Comparison of ENCODE assay signal across 15 cellular contexts in genomic region chr7:44595934-44596635, GRCh38. TPM values are rescaled to one million over a fixed set of nuclear protein-coding genes. Genes with fewer than 3 reads are reported as not detected.
DNase-seq lines count a peak whose midpoint lies in the region; ATAC-seq and TF ChIP-seq lines count a peak whose summit lies in the region.
"Had no signal": no experiment of that assay in that cellular context is flagged by ENCODE, and none has a peak within 500 bp of the region (broad histone marks: within the 10 kb centered on the region; RNA-seq: fewer than 3 reads in every experiment).

No MANE protein-coding gene starts in this region.

- no peak overlapping the region for H2AK5ac ChIP-seq in IMR-90 (ENCODE audit: low read depth, low read length)

- no peak overlapping the region for H4K8ac ChIP-seq in IMR-90 (ENCODE audit: low read depth in 2 of 2, low read length in 2 of 2)

- H3K9me3 ChIP-seq in IMR-90 (ENCODE audit: control insufficient read depth, insufficient read depth, low read length) = no peaks in the 10 kb centered on the region
- H3K9me3 ChIP-seq in SK-N-SH = no peaks in the 10 kb centered on the region
- no peaks in the 10 kb centered on the region for H3K9me3 ChIP-seq in cardiac muscle cell (ENCODE audit: low read depth)
- H3K9me3 ChIP-seq in psoas muscle = no peaks in the 10 kb centered on the region

- TF ChIP-seq RAD21 in IMR-90 (IDR thresholded peaks at IDR 0.05; ENCODE audit: low read length) = no peak
- TF ChIP-seq RAD21 in SK-N-SH (IDR thresholded peaks at IDR 0.05; ENCODE audit: low read length) = no peak

- DNase-seq in IMR-90 (peak; percentile 16), SK-N-SH (no peak), cardiac muscle cell (ENCODE audit: low read depth in 1 of 2, low spot score in 1 of 2) (peak; percentile 17 to 76), psoas muscle (no peak)
- DNase-seq in activated CD4-positive, CD25-positive, alpha-beta regulatory T cell (lab: John Stamatoyannopoulos, UW) = no peak
- DNase-seq: activated CD4-positive, alpha-beta T cell treated with anti-CD3 and anti-CD28 coated beads for 48 hours; effector CD4-positive, alpha-beta T cell; H9; NCI-H2171 had no signal

- no peaks in the 10 kb centered on the region for H3K79me1 ChIP-seq in IMR-90 (ENCODE audit: low read depth in 1 of 2, low read length in 2 of 2)

- H3K9ac ChIP-seq in IMR-90 (ENCODE audit: low read depth, low read length) = no peak overlapping the region
- no peak overlapping the region for H3K9ac ChIP-seq in SK-N-SH

- no peak overlapping the region for H4K5ac ChIP-seq in IMR-90 (ENCODE audit: low read depth, low read length)

- H3K4me2 ChIP-seq in IMR-90 (ENCODE audit: low read depth, low read length) = no peak overlapping the region
- no peak overlapping the region for H3K4me2 ChIP-seq in SK-N-SH

- H3K27ac ChIP-seq in IMR-90 (ENCODE audit: insufficient read depth, low read length) (no peak overlapping the region), SK-N-SH (ENCODE audit: low read depth in 2 of 2, low read length in 1 of 2) (no peak overlapping the region), cardiac muscle cell (peak overlapping the region; percentile 62), psoas muscle (peak overlapping the region; percentile 72)
- H3K27ac ChIP-seq: HL-60, skin epidermis had no signal

- no peak overlapping the region for H2AK9ac ChIP-seq in IMR-90 (replicated peaks; ENCODE audit: low read depth, low read length, poor library complexity)

- no peaks in the 10 kb centered on the region for H3K9me1 ChIP-seq in IMR-90 (ENCODE audit: insufficient read depth, low read length)

- TF ChIP-seq CTCF in IMR-90 (conservative IDR thresholded peaks at IDR 0.05; ENCODE audit: low read depth, low read length) (no peak), SK-N-SH (IDR thresholded peaks at IDR 0.05) (no peak), cardiac muscle cell (IDR thresholded peaks at IDR 0.05; ENCODE audit: low read depth, low read length) (no peak), psoas muscle (IDR thresholded peaks at IDR 0.05) (no peak)

- H3K4me3 ChIP-seq in IMR-90 (ENCODE audit: insufficient read depth, low read depth, low read length) (no peak overlapping the region), SK-N-SH (ENCODE audit: low read depth in 2 of 2, low read length in 1 of 2) (no peak overlapping the region), cardiac muscle cell (no peak overlapping the region), psoas muscle (no peak overlapping the region)
- H3K4me3 ChIP-seq: skin epidermis had no signal

- no peaks in the 10 kb centered on the region for H3K9me2 ChIP-seq in SK-N-SH

- no peak overlapping the region for H3K56ac ChIP-seq in IMR-90 (ENCODE audit: extremely low read depth, insufficient read depth, low read length)

- H4K20me1 ChIP-seq in IMR-90 (ENCODE audit: insufficient read depth, low read length) = no peaks in the 10 kb centered on the region
- no peaks in the 10 kb centered on the region for H4K20me1 ChIP-seq in SK-N-SH (ENCODE audit: insufficient read depth)

- intact Hi-C loops in IMR-90 (cut with micrococcal nuclease) (no loop called here), psoas muscle (cut with DNase I) (loop anchor here in 1 of 2 donors (10.0 kb wide), 1 partner anchor 159 kb away; no protein-coding TSS in a partner anchor)

- H3K4me1 ChIP-seq in IMR-90 (ENCODE audit: control insufficient read depth, insufficient read depth, low read length) (0 out of 2 replicates have a peak, but pooled peaks cover 2% of the 10 kb centered on the region), SK-N-SH (ENCODE audit: control insufficient read depth in 1 of 2, insufficient read depth in 2 of 2, low read depth in 1 of 2, low read length in 1 of 2) (no peaks in the 10 kb centered on the region), cardiac muscle cell (ENCODE audit: low read depth) (peaks cover 7% of the 10 kb centered on the region), psoas muscle (peaks cover 5% of the 10 kb centered on the region)

- H3K27me3 ChIP-seq in IMR-90 (ENCODE audit: control insufficient read depth, insufficient read depth, low read length) = peaks cover 1% of the 10 kb centered on the region
- H3K27me3 ChIP-seq in SK-N-SH (ENCODE audit: insufficient read depth) = no peaks in the 10 kb centered on the region
- no peaks in the 10 kb centered on the region for H3K27me3 ChIP-seq in cardiac muscle cell
- no peaks in the 10 kb centered on the region for H3K27me3 ChIP-seq in psoas muscle (ENCODE audit: insufficient read depth in 3 of 3, low read length in 2 of 3)

- ATAC-seq in IMR-90 (ENCODE audit: low read depth) (no peak), psoas muscle (peak; percentile 85 to 96 (median 92)), HG02610 (IDR thresholded peaks at IDR 0.05; ENCODE audit: unreplicated experiment) (no peak), HG03354 (IDR thresholded peaks at IDR 0.05; ENCODE audit: poor library complexity, severe bottlenecking, unreplicated experiment) (no peak)
- ATAC-seq: natural killer cell treated with Interleukin-12 subunit alpha and Interleukin-12 subunit beta and Interleukin-15 and Interleukin-18, amount 100 ng/mL, for 72 hours had no signal

- no CpG with 5 or more reads among the region's 5 CpGs for WGBS in IMR-90 (ENCODE audit: extremely low coverage in 2 of 2, insufficient read length in 1 of 2), 2 experiments
- 73% methylated on average over 5 of the region's 5 CpGs for WGBS in SK-N-SH (ENCODE audit: low lambda C conversion rate)
- WGBS in psoas muscle, 3 donors = 67 to 70% (median 67%) methylated on average over 5 of the region's 5 CpGs

- no peaks in the 10 kb centered on the region for H3F3A ChIP-seq in SK-N-SH (replicated peaks; ENCODE audit: insufficient read depth)

- CTCF ChIA-PET in IMR-90 (lab: Yijun Ruan, JAX) (no interaction called here), SK-N-SH (lab: Yijun Ruan, JAX) (interaction anchor here (1.1 to 1.5 kb wide), 2 partner anchors 10 to 390 kb away, joined by 3 read pairs; no protein-coding TSS in a partner anchor)

- H3K23ac ChIP-seq in IMR-90 (ENCODE audit: low read depth, low read length) = no peak overlapping the region

- H2BK20ac ChIP-seq in IMR-90 (ENCODE audit: low read depth, low read length) = no peak overlapping the region

- H4K91ac ChIP-seq in IMR-90 (ENCODE audit: insufficient read depth, low read depth, low read length) = no peak overlapping the region

- H2AFZ ChIP-seq in IMR-90 (replicated peaks; ENCODE audit: low read length, poor library complexity) (peak overlapping the region; percentile 47), SK-N-SH (ENCODE audit: low read depth) (peak overlapping the region; percentile 36; the same call in 1 of the 2 replicates)

- H3K18ac ChIP-seq in IMR-90 (ENCODE audit: low read depth, low read length) = no peak overlapping the region

- dilution Hi-C loops in IMR-90 (cut with HindIII; ENCODE audit: low sequenced_read_pairs, unreplicated experiment) = no loop called here

- POLR2A ChIA-PET in IMR-90 (lab: Charles Lee; ENCODE audit: unreplicated experiment) = no interaction called here
- POLR2A ChIA-PET in SK-N-SH (lab: Yijun Ruan, JAX) = no interaction called here

- no TSS peak for BruUV-seq in IMR-90 (replicated peaks; lab: Mats Ljungman, UMichigan)

- no peaks in the 10 kb centered on the region for H3K79me2 ChIP-seq in SK-N-SH (ENCODE audit: insufficient read depth)

- no peak overlapping the region for H3K14ac ChIP-seq in IMR-90 (replicated peaks; ENCODE audit: low read depth, low read length)

- H3K4ac ChIP-seq in IMR-90 (ENCODE audit: low read depth, low read length) = no peak overlapping the region

- no peak for TF ChIP-seq EP300 in SK-N-SH (IDR thresholded peaks at IDR 0.05; ENCODE audit: borderline replicate concordance in 1 of 2, low read depth in 1 of 2, low read length in 1 of 2)

- no peak overlapping the region for H2BK120ac ChIP-seq in IMR-90 (ENCODE audit: low read depth, low read length)

- no peak overlapping the region for H2BK5ac ChIP-seq in IMR-90 (ENCODE audit: low read depth, low read length, poor library complexity, severe bottlenecking)

- in situ Hi-C loops in IMR-90 (cut with MboI; ENCODE audit: low sequenced_read_pairs) = loop anchor here (10.0 kb wide), 2 partner anchors 249 to 539 kb away; partner anchors contain the start of gene H2AZ2

- no peak for TF ChIP-seq POLR2A in IMR-90 (IDR thresholded peaks at IDR 0.05; ENCODE audit: low read depth, low read length)

- no peaks in the 10 kb centered on the region for H3K36me3 ChIP-seq in IMR-90 (ENCODE audit: control insufficient read depth, insufficient read depth, low read length)
- no peaks in the 10 kb centered on the region for H3K36me3 ChIP-seq in SK-N-SH (replicated peaks in 1 of 2; ENCODE audit: control insufficient read depth in 1 of 2, insufficient read depth in 2 of 2, low read length in 1 of 2)
- H3K36me3 ChIP-seq in cardiac muscle cell = no peaks in the 10 kb centered on the region
- no peaks in the 10 kb centered on the region for H3K36me3 ChIP-seq in psoas muscle (ENCODE audit: insufficient read depth in 1 of 2, low read depth in 1 of 2)

- H2BK15ac ChIP-seq in IMR-90 (ENCODE audit: low read depth, low read length) = no peak overlapping the region

RNA-seq across cellular contexts. Expression of gene OGDH, which starts 10.3 kb away (rescaled TPM):
- total RNA-seq in IMR-90 (2012; rRNA removed) (52.8 and 56.5 TPM in 2 replicates), cardiac muscle cell (110 and 111 TPM in 2 replicates), psoas muscle (100 to 1,000 TPM; 252 to 500 (median 326) TPM)
- polyA plus RNA-seq in IMR-90 (2012; rRNA removed) (47.4 and 47.5 TPM in 2 replicates), SK-N-SH (2012; rRNA removed) (58.2 and 69.4 TPM in 2 replicates), cardiac muscle cell (71.9 and 80.0 TPM in 2 replicates), psoas muscle (100 to 1,000 TPM; 176 to 181 (median 179) TPM)
- polyA plus RNA-seq in IMR-90 (2012; cell fraction: cytosol; rRNA removed) = 34.5 and 44.6 TPM in 2 replicates
- 38.0 and 54.5 TPM in 2 replicates for polyA plus RNA-seq in IMR-90 (2012; cell fraction: nucleus; rRNA removed; ENCODE audit: low replicate concordance)
- polyA plus RNA-seq in SK-N-SH (2012; cell fraction: cytosol; rRNA removed) = 35.2 and 49.5 TPM in 2 replicates
- 71.1 and 78.7 TPM in 2 replicates for polyA plus RNA-seq in SK-N-SH (2012; cell fraction: nucleus; rRNA removed)

RNA-seq across cellular contexts. Expression of gene TMED4, which starts 14.1 kb away (rescaled TPM):
- total RNA-seq in IMR-90 (2012; rRNA removed) (68.0 and 92.7 TPM in 2 replicates), cardiac muscle cell (318 and 319 TPM in 2 replicates), psoas muscle (10 to 100 TPM; 43.1 to 64.4 (median 46.0) TPM)
- polyA plus RNA-seq in IMR-90 (2012; rRNA removed) (57.3 and 58.6 TPM in 2 replicates), SK-N-SH (2012; rRNA removed) (145 and 192 TPM in 2 replicates), cardiac muscle cell (124 and 144 TPM in 2 replicates), psoas muscle (10 to 100 TPM; 29.8 to 49.0 (median 35.3) TPM)
- 44.5 and 118 TPM in 2 replicates for polyA plus RNA-seq in IMR-90 (2012; cell fraction: cytosol; rRNA removed)
- polyA plus RNA-seq in IMR-90 (2012; cell fraction: nucleus; rRNA removed; ENCODE audit: low replicate concordance) = 104 and 122 TPM in 2 replicates
- 101 and 126 TPM in 2 replicates for polyA plus RNA-seq in SK-N-SH (2012; cell fraction: cytosol; rRNA removed)
- polyA plus RNA-seq in SK-N-SH (2012; cell fraction: nucleus; rRNA removed) = 144 and 182 TPM in 2 replicates

RNA-seq across cellular contexts. Expression of gene DDX56, which starts 22.4 kb away (rescaled TPM):
- total RNA-seq in IMR-90 (2012; rRNA removed) (56.9 and 67.7 TPM in 2 replicates), cardiac muscle cell (52.3 and 65.2 TPM in 2 replicates), psoas muscle (10 to 100 TPM; 44.0 to 72.1 (median 53.7) TPM)
- polyA plus RNA-seq in IMR-90 (2012; rRNA removed) (58.2 and 59.4 TPM in 2 replicates), SK-N-SH (2012; rRNA removed) (97.1 and 126 TPM in 2 replicates), cardiac muscle cell (62.1 and 78.1 TPM in 2 replicates), psoas muscle (10 to 100 TPM; 38.1 to 85.8 (median 67.8) TPM)
- 30.4 and 32.4 TPM in 2 replicates for polyA plus RNA-seq in IMR-90 (2012; cell fraction: cytosol; rRNA removed)
- polyA plus RNA-seq in IMR-90 (2012; cell fraction: nucleus; rRNA removed; ENCODE audit: low replicate concordance) = 167 and 209 TPM in 2 replicates
- 44.8 and 68.5 TPM in 2 replicates for polyA plus RNA-seq in SK-N-SH (2012; cell fraction: cytosol; rRNA removed)
- 227 and 338 TPM in 2 replicates for polyA plus RNA-seq in SK-N-SH (2012; cell fraction: nucleus; rRNA removed)

RNA-seq across cellular contexts. Expression of gene NPC1L1, which starts 55.0 kb away (rescaled TPM):
- not detected in 2 replicates for total RNA-seq in IMR-90 (2012; rRNA removed)
- polyA plus RNA-seq in IMR-90 (2012; rRNA removed) = 0.03 and 0.07 TPM in 2 replicates
- 0.08 TPM in 1 of 2 replicates, not detected in the other for polyA plus RNA-seq in IMR-90 (2012; cell fraction: cytosol; rRNA removed)
- polyA plus RNA-seq in IMR-90 (2012; cell fraction: nucleus; rRNA removed; ENCODE audit: low replicate concordance) = 0.09 and 0.10 TPM in 2 replicates
- polyA plus RNA-seq in SK-N-SH (2012; rRNA removed) = 0.03 TPM in 1 of 2 replicates, not detected in the other
- under 0.01 TPM in 1 of 2 replicates, not detected in the other for polyA plus RNA-seq in SK-N-SH (2012; cell fraction: cytosol; rRNA removed)
- 0.05 and 0.12 TPM in 2 replicates for polyA plus RNA-seq in SK-N-SH (2012; cell fraction: nucleus; rRNA removed)
- total RNA-seq in cardiac muscle cell = 0.21 TPM in 1 of 2 replicates, not detected in the other
- polyA plus RNA-seq in cardiac muscle cell = not detected in 2 replicates
- total RNA-seq in psoas muscle = under 1 TPM in 2 of 4 donors, not detected in 2; 0.24 to 0.28 TPM
- under 1 TPM in 2 of 3 donors, not detected in 1; 0.03 to 0.10 TPM for polyA plus RNA-seq in psoas muscle
- total RNA-seq: glomerular endothelial cell had no signal

Comparison
In these comparisons a context has a peak if more than half of its experiments do, and no peak if none do; other contexts are left out.
1. ATAC-seq: peak in psoas muscle (4 of 4); none in IMR-90 (single experiment), HG02610 (single experiment) and HG03354 (single experiment).
2. DNase-seq: peak in IMR-90 (single experiment) and cardiac muscle cell (2 of 2); none in SK-N-SH (single experiment), psoas muscle (0 of 2) and activated CD4-positive, CD25-positive, alpha-beta regulatory T cell (0 of 4).
3. H3K27ac ChIP-seq: peak in cardiac muscle cell (single experiment) and psoas muscle (single experiment); none in IMR-90 (single experiment) and SK-N-SH (0 of 2).